23 cellular contexts compared by ENCODE assay signal in genomic region chr4:188109157-188109755, GRCh38. TPM values are rescaled to one million over a fixed set of nuclear protein-coding genes. Genes with fewer than 3 reads are reported as not detected.
DNase-seq lines count a peak whose midpoint lies in the region; TF ChIP-seq lines count a peak whose summit lies in the region.
"Had no signal": no experiment of that assay in that cellular context is flagged by ENCODE, and none has a peak within 500 bp of the region (broad histone marks: within the 10 kb centered on the region; RNA-seq: fewer than 3 reads in every experiment).

Gene TRIML2 (minus strand): TSS chr4:188109603. CDS start chr4:188105368, 4,235 bp downstream.

- H4K8ac ChIP-seq in H9 (replicated peaks; ENCODE audit: insufficient read length, low read depth, low read length), result no peak within 1 kb of the TSS

- no peak within 1 kb of the TSS; the same call in 1 of the 2 replicates for H3K14ac ChIP-seq in H9 (ENCODE audit: insufficient read depth, low read length)

- peak within 1 kb of the TSS; percentile 19 for H2BK120ac ChIP-seq in H9 (ENCODE audit: low read depth, low read length, poor library complexity, severe bottlenecking)

- H2AFZ ChIP-seq in H9 (ENCODE audit: low read length), result no peak within 1 kb of the TSS
- H2AFZ ChIP-seq in smooth muscle cell (ENCODE audit: low read depth), result peak within 1 kb of the TSS; percentile 44
- no peak within 1 kb of the TSS for H2AFZ ChIP-seq in OCI-LY7 (ENCODE audit: low read length)
- H2AFZ ChIP-seq: GM23248 had no signal

- CTCF ChIA-PET in RWPE1 (lab: Yijun Ruan, JAX) (interaction anchor here (0.9 kb wide), 1 partner anchor 18 kb away, joined by 3 read pairs; no protein-coding TSS in a partner anchor), OCI-LY7 (lab: Charles Lee; ENCODE audit: unreplicated experiment) (no interaction called here)
- CTCF ChIA-PET in activated CD4-positive, alpha-beta memory T cell treated with anti-CD3 and anti-CD28 coated beads, Interleukin-2, amount 10 ng/mL, durations not matched to agents 7 days and 5 days (lab: Charles Lee), result no interaction called here

- H3K9ac ChIP-seq in H9 (ENCODE audit: extremely low read depth, insufficient read length, low read length) (peak within 1 kb of the TSS; percentile 79), smooth muscle cell (ENCODE audit: low read depth) (peak within 1 kb of the TSS; percentile 24)
- H3K9ac ChIP-seq: BLaER1, GM23248 had no signal

- no peak within 1 kb of the TSS for H2BK15ac ChIP-seq in H9 (ENCODE audit: low read depth, low read length)

- no peak within 1 kb of the TSS for H3K4ac ChIP-seq in H9 (ENCODE audit: low read depth, low read length)

- no peaks in the 10 kb centered on the region for H3K9me2 ChIP-seq in OCI-LY7 (ENCODE audit: insufficient read depth, low read length)

- H3F3A ChIP-seq in smooth muscle cell (ENCODE audit: low read depth), result peaks cover 11% of the 10 kb centered on the region

- no TSS peak for BruUV-seq in OCI-LY7 (replicated peaks; lab: Mats Ljungman, UMichigan)

- no peak within 1 kb of the TSS for H3K23ac ChIP-seq in H9 (ENCODE audit: insufficient read length, low read depth, low read length)

- H4K20me1 ChIP-seq in H9 (ENCODE audit: control insufficient read depth, insufficient read depth, insufficient read length), result no peaks in the 10 kb centered on the region
- no peaks in the 10 kb centered on the region for H4K20me1 ChIP-seq in smooth muscle cell (ENCODE audit: low read depth)
- H4K20me1 ChIP-seq in OCI-LY7 (ENCODE audit: insufficient read depth, low read length), result no peaks in the 10 kb centered on the region
- H4K20me1 ChIP-seq: BLaER1 had no signal

- WGBS in H9 (ENCODE audit: extremely low coverage, insufficient read length, low lambda C conversion rate), result no CpG with 5 or more reads among the region's 11 CpGs
- WGBS in iPS DF 6.9 (ENCODE audit: insufficient coverage, insufficient read length), result no CpG with 5 or more reads among the region's 11 CpGs
- WGBS in smooth muscle cell (ENCODE audit: low lambda C conversion rate), result 8% methylated on average over 11 of the region's 11 CpGs

- H3K4me1 Mint-ChIP-seq in H9, result peaks cover 40 to 42% of the 10 kb centered on the region in 2 experiments
- H3K4me1 Mint-ChIP-seq in activated CD4-positive, alpha-beta memory T cell treated with anti-CD3 and anti-CD28 coated beads, Interleukin-2, amount 10 ng/mL, durations not matched to agents 7 days and 5 days, result no peaks in the 10 kb centered on the region
- H3K4me1 Mint-ChIP-seq: stimulated activated naive B cell treated with anti-CD40 and anti-IgM and Interleukin-4, amounts not matched to agents 10 μg/mL and 1 μg/mL and 100 μg/mL, for 72 hours had no signal

- peaks cover 20 to 21% (median 21%) of the 10 kb centered on the region in 3 experiments for H3K36me3 Mint-ChIP-seq in H9 (ENCODE audit: insufficient read depth in 1 of 3, low read depth in 3 of 3)
- H3K36me3 Mint-ChIP-seq in activated CD4-positive, alpha-beta memory T cell treated with anti-CD3 and anti-CD28 coated beads, Interleukin-2, amount 10 ng/mL, durations not matched to agents 7 days and 5 days (ENCODE audit: low read depth), result no peaks in the 10 kb centered on the region
- H3K36me3 Mint-ChIP-seq: stimulated activated naive B cell treated with anti-CD40 and anti-IgM and Interleukin-4, amounts not matched to agents 10 μg/mL and 1 μg/mL and 100 μg/mL, for 72 hours had no signal

- H3K27me3 Mint-ChIP-seq in H9 (ENCODE audit: low read depth), result no peaks in the 10 kb centered on the region
- no peaks in the 10 kb centered on the region for H3K27me3 Mint-ChIP-seq in activated CD4-positive, alpha-beta memory T cell treated with anti-CD3 and anti-CD28 coated beads, Interleukin-2, amount 10 ng/mL, durations not matched to agents 7 days and 5 days
- H3K27me3 Mint-ChIP-seq: stimulated activated naive B cell treated with anti-CD40 and anti-IgM and Interleukin-4, amounts not matched to agents 10 μg/mL and 1 μg/mL and 100 μg/mL, for 72 hours had no signal

- H3K4me1 ChIP-seq in H9 (ENCODE audit: insufficient read depth, low read length) (peaks cover 3% of the 10 kb centered on the region; the same call in 1 of the 2 replicates), iPS DF 6.9 (ENCODE audit: control insufficient read depth, insufficient read depth, low read length) (peaks cover 3% of the 10 kb centered on the region; the same call in 1 of the 2 replicates), smooth muscle cell (ENCODE audit: low read depth) (peaks cover 17% of the 10 kb centered on the region), OCI-LY7 (ENCODE audit: insufficient read depth, low read length, poor library complexity, severe bottlenecking) (no peaks in the 10 kb centered on the region)
- H3K4me1 ChIP-seq: BLaER1, SJSA1, tibial nerve had no signal

- H3K27ac ChIP-seq in H9 (ENCODE audit: insufficient read length, low read depth, low read length) (peak within 1 kb of the TSS; percentile 97), RWPE1 (peak within 1 kb of the TSS; percentile 50), iPS DF 6.9 (ENCODE audit: low read length) (peak within 1 kb of the TSS; percentile 96), smooth muscle cell (ENCODE audit: low read depth) (peak within 1 kb of the TSS; percentile 72), OCI-LY7 (ENCODE audit: low read depth, low read length, poor library complexity, severe bottlenecking) (no peak within 1 kb of the TSS)
- H3K27ac ChIP-seq: BLaER1, GM23248, SJSA1, tibial nerve had no signal

- POLR2A ChIA-PET in RWPE1 (lab: Yijun Ruan, JAX; ENCODE audit: low non-redundant PET) (no interaction called here), OCI-LY7 (lab: Charles Lee) (no interaction called here)
- POLR2A ChIA-PET in activated CD4-positive, alpha-beta memory T cell treated with anti-CD3 and anti-CD28 coated beads, Interleukin-2, amount 10 ng/mL, durations not matched to agents 7 days and 5 days (lab: Charles Lee), result no interaction called here

- intact Hi-C loops in OCI-LY7 (cut with micrococcal nuclease; ENCODE audit: unreplicated experiment), result no loop called here

- peaks cover 3% of the 10 kb centered on the region for H3K79me1 ChIP-seq in H9 (ENCODE audit: insufficient read depth, low read depth, low read length, poor library complexity, severe bottlenecking)

- H4K91ac ChIP-seq in H9 (ENCODE audit: insufficient read length, low read depth, low read length), result no peak within 1 kb of the TSS

- H3K79me2 ChIP-seq in H9 (ENCODE audit: insufficient read depth, low read length) (peaks cover 9% of the 10 kb centered on the region; the same call in 1 of the 2 replicates), smooth muscle cell (ENCODE audit: low read depth) (no peaks in the 10 kb centered on the region), OCI-LY7 (ENCODE audit: insufficient read depth, low read depth, low read length) (no peaks in the 10 kb centered on the region)

- no peak within 1 kb of the TSS for H3T11ph ChIP-seq in H9 (ENCODE audit: low read length)

- H3K4me2 ChIP-seq in H9 (ENCODE audit: insufficient read depth, insufficient read length, low read length) (peak within 1 kb of the TSS; percentile 65), smooth muscle cell (peak within 1 kb of the TSS; percentile 69), OCI-LY7 (ENCODE audit: low read length) (no peak within 1 kb of the TSS)
- H3K4me2 ChIP-seq: BLaER1 had no signal

- no peak within 1 kb of the TSS for H2AK5ac ChIP-seq in H9 (ENCODE audit: insufficient read length, low read length)

- no peak within 1 kb of the TSS for H3K56ac ChIP-seq in H9 (ENCODE audit: insufficient read length, low read depth, low read length)

- H3K27me3 ChIP-seq in H9 (ENCODE audit: insufficient read depth, low read length) (no peaks in the 10 kb centered on the region), iPS DF 6.9 (ENCODE audit: control insufficient read depth, insufficient read depth, low read length) (no peaks in the 10 kb centered on the region; the same call in 1 of the 2 replicates), smooth muscle cell (ENCODE audit: low read depth) (no peaks in the 10 kb centered on the region)
- H3K27me3 ChIP-seq: BLaER1, SJSA1, tibial nerve had no signal

- peaks cover 6% of the 10 kb centered on the region for H3K23me2 ChIP-seq in H9 (ENCODE audit: insufficient read length, low read depth, low read length, poor library complexity, severe bottlenecking)

- H3K4me3 ChIP-seq in iPS DF 6.9 (ENCODE audit: low read length) (peak within 1 kb of the TSS; percentile 19; the same call in 1 of the 2 replicates), smooth muscle cell (no peak within 1 kb of the TSS), OCI-LY7 (ENCODE audit: low read depth, low read length, poor library complexity, severe bottlenecking) (no peak within 1 kb of the TSS), foreskin fibroblast (ENCODE audit: low read depth in 1 of 2, low read length in 2 of 2) (no peak within 1 kb of the TSS)
- H3K4me3 ChIP-seq: BLaER1, GM23248, SJSA1, tibial nerve had no signal

- H2BK20ac ChIP-seq in H9 (ENCODE audit: low read depth, low read length, poor library complexity, severe bottlenecking), result no peak within 1 kb of the TSS

- H3K9me3 ChIP-seq in H9 (ENCODE audit: control insufficient read depth, low read depth, low read length) (no peaks in the 10 kb centered on the region), iPS DF 6.9 (ENCODE audit: control insufficient read depth, insufficient read depth, low read length) (no peaks in the 10 kb centered on the region), smooth muscle cell (replicated peaks; ENCODE audit: low read depth) (no peaks in the 10 kb centered on the region), OCI-LY7 (ENCODE audit: low read length) (no peaks in the 10 kb centered on the region)

- peaks cover 8% of the 10 kb centered on the region; the same call in 1 of the 2 replicates for H3K36me3 ChIP-seq in iPS DF 6.9 (ENCODE audit: control insufficient read depth, insufficient read depth, low read length)
- no peaks in the 10 kb centered on the region for H3K36me3 ChIP-seq in smooth muscle cell (ENCODE audit: low read depth)
- H3K36me3 ChIP-seq in OCI-LY7 (ENCODE audit: insufficient read depth, low read length), result no peaks in the 10 kb centered on the region
- H3K36me3 ChIP-seq: BLaER1, SJSA1, tibial nerve had no signal

- peak within 1 kb of the TSS; percentile 94 to 100 (median 99) for H3K27ac Mint-ChIP-seq in H9
- no peak within 1 kb of the TSS for H3K27ac Mint-ChIP-seq in activated CD4-positive, alpha-beta memory T cell treated with anti-CD3 and anti-CD28 coated beads, Interleukin-2, amount 10 ng/mL, durations not matched to agents 7 days and 5 days
- H3K27ac Mint-ChIP-seq: nephron progenitor cell; stimulated activated naive B cell treated with anti-CD40 and anti-IgM and Interleukin-4, amounts not matched to agents 10 μg/mL and 1 μg/mL and 100 μg/mL, for 72 hours had no signal

- no peak within 1 kb of the TSS for H4K5ac ChIP-seq in H9 (ENCODE audit: insufficient read length, low read depth, low read length)

- DNase-seq in H9 (peak; percentile 39), RWPE1 (ENCODE audit: low spot score) (no peak), iPS DF 6.9 (ENCODE audit: low read depth, low spot score) (no peak), smooth muscle cell (lab: John Stamatoyannopoulos, UW; ENCODE audit: unreplicated experiment) (no peak), OCI-LY7 (ENCODE audit: low spot score) (no peak), foreskin fibroblast (no peak), DMS153 treated with DMSO at 0.1 percent for 48 hours (lab: John Stamatoyannopoulos, UW; ENCODE audit: unreplicated experiment) (no peak)
- DNase-seq in activated CD4-positive, alpha-beta memory T cell treated with anti-CD3 and anti-CD28 coated beads, Interleukin-2, amount 10 ng/mL, durations not matched to agents 7 days and 5 days, result no peak
- DNase-seq: activated effector memory CD4-positive, alpha-beta T cell treated with Interleukin-2 at 50 U/mL for 16 hours; amniotic stem cell; DMS153; GM23248; kidney; NCI-H187; NCI-H526; nephron progenitor cell; stimulated activated naive B cell treated with anti-CD40 and anti-IgM and Interleukin-4, amounts not matched to agents 10 μg/mL and 1 μg/mL and 100 μg/mL, for 72 hours had no signal

- no peak within 1 kb of the TSS for H3K18ac ChIP-seq in H9 (ENCODE audit: insufficient read length, low read depth, low read length)

- TF ChIP-seq CTCF in H9 (conservative IDR thresholded peaks at IDR 0.05) (no peak), RWPE1 (conservative IDR thresholded peaks at IDR 0.05; ENCODE audit: low read depth) (no peak), smooth muscle cell (IDR thresholded peaks at IDR 0.05; ENCODE audit: borderline replicate concordance, insufficient read depth, poor library complexity, severe bottlenecking) (no peak), OCI-LY7 (conservative IDR thresholded peaks at IDR 0.05; ENCODE audit: low read length) (no peak), foreskin fibroblast (IDR thresholded peaks at IDR 0.05; ENCODE audit: low read depth, low read length) (no peak)

- no peak within 1 kb of the TSS for H2BK12ac ChIP-seq in H9 (ENCODE audit: insufficient read length, low read depth, low read length)

- H3K4me3 Mint-ChIP-seq in H9, result peak within 1 kb of the TSS; percentile 73 to 76
- no peak within 1 kb of the TSS for H3K4me3 Mint-ChIP-seq in activated CD4-positive, alpha-beta memory T cell treated with anti-CD3 and anti-CD28 coated beads, Interleukin-2, amount 10 ng/mL, durations not matched to agents 7 days and 5 days
- H3K4me3 Mint-ChIP-seq: nephron progenitor cell; stimulated activated naive B cell treated with anti-CD40 and anti-IgM and Interleukin-4, amounts not matched to agents 10 μg/mL and 1 μg/mL and 100 μg/mL, for 72 hours had no signal

- H3K9me3 Mint-ChIP-seq in H9, result no peaks in the 10 kb centered on the region; a peak in 1 of 5 replicates
- H3K9me3 Mint-ChIP-seq in activated CD4-positive, alpha-beta memory T cell treated with anti-CD3 and anti-CD28 coated beads, Interleukin-2, amount 10 ng/mL, durations not matched to agents 7 days and 5 days, result peaks cover 18% of the 10 kb centered on the region

- peak within 1 kb of the TSS; percentile 49 for H2BK5ac ChIP-seq in H9 (ENCODE audit: insufficient read length, low read length)

RNA-seq across cellular contexts. Expression of gene TRIML2, which starts in this region (rescaled TPM):
- total RNA-seq in H9 (2021) (102 and 107 TPM in 2 replicates), smooth muscle cell (3.9 and 5.1 TPM in 2 replicates), OCI-LY7 (2022) (not detected in 2 replicates)
- 2.7 and 14.8 TPM in 2 replicates for polyA plus RNA-seq in smooth muscle cell
- total RNA-seq in OCI-LY7 (2014; rRNA removed; shearing (Covaris generic)), result not detected in 2 replicates
- total RNA-seq in activated CD4-positive, alpha-beta memory T cell treated with anti-CD3 and anti-CD28 coated beads, Interleukin-2, amount 10 ng/mL, durations not matched to agents 7 days and 5 days, result not detected
- total RNA-seq: activated CD8-positive, alpha-beta memory T cell treated with anti-CD3 and anti-CD28 coated beads for 36 hours; GM23248; kidney; mesenteric fat pad; SJSA1; T-helper 2 cell treated with Interferon-gamma antibody and Interleukin-4, amounts not matched to agents 100 ng/mL and 5 ng/mL, for 36 hours; tibial nerve had no signal
- polyA plus RNA-seq: GM23248 had no signal

Comparison
In these comparisons a context has a peak if more than half of its experiments do, and no peak if none do; other contexts are left out.
1. RNA of gene TRIML2 (total RNA-seq): 102 to 107 TPM in H9; 3.9 to 5.1 TPM in smooth muscle cell, not detected in OCI-LY7 and not detected in activated CD4-positive, alpha-beta memory T cell treated with anti-CD3 and anti-CD28 coated beads, Interleukin-2, amount 10 ng/mL, durations not matched to agents 7 days and 5 days; every median in the first group is over 10 times any median in the second.